23 cellular contexts compared by ENCODE assay signal in the genomic region with DNA sequence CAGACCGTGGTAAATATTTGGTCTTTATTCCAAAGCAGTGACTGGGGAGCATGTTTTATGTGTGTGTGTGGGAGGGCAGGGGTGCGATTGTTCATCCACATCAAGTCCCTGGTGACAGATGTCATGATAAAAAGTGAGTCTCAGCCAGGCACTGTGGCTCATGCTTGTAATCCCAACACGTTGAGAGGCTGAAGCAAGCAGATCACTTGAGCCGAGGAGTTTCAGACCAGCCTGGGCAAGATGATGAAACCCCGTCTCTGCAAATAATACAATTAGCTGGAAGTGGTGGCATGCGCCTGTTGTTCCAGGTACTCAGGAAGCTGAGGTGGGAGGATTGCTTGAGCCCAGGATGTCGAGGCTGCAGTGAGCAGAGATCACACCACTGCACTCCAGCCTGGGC.
A peak's percentile ranks its signal among the peaks of the same experiment; 100 is the strongest.
DNase-seq lines count a peak whose midpoint lies in the region; ATAC-seq, FAIRE-seq and TF ChIP-seq lines count a peak whose summit lies in the region.
"Had no signal": no experiment of that assay in that cellular context is flagged by ENCODE, and none has a peak within 500 bp of the region (broad histone marks: within the 10 kb centered on the region; RNA-seq: fewer than 3 reads in every experiment).

No MANE protein-coding gene starts in this region.

- no peak overlapping the region for H3K4ac ChIP-seq in mesendoderm (ENCODE audit: low read depth, low read length)

- WGBS in mesendoderm (ENCODE audit: extremely low coverage, insufficient coverage, low lambda C conversion rate) = no CpG with 5 or more reads among the region's 7 CpGs

- H3K27me3 Mint-ChIP-seq in progenitor cell of endocrine pancreas = no peaks in the 10 kb centered on the region

- H2BK120ac ChIP-seq in mesendoderm (ENCODE audit: low read depth, low read length) = no peak overlapping the region

- no peak overlapping the region for H3K27ac Mint-ChIP-seq in progenitor cell of endocrine pancreas
- H3K27ac Mint-ChIP-seq: B cell, CD14-positive monocyte had no signal

- H3K4me3 ChIP-seq in bronchial epithelial cell (ENCODE audit: low read depth, low read length) (no peak overlapping the region), mesendoderm (ENCODE audit: low read length) (no peak overlapping the region)
- H3K4me3 ChIP-seq: HAP-1, SJSA1 had no signal

- intact Hi-C loops in left ventricle myocardium superior (cut with micrococcal nuclease) = no loop called here

- no peaks in the 10 kb centered on the region for H3K27me3 ChIP-seq in bronchial epithelial cell (ENCODE audit: control insufficient read depth, insufficient read depth, low read length)
- no peaks in the 10 kb centered on the region for H3K27me3 ChIP-seq in mesendoderm (ENCODE audit: insufficient read depth, low read length, poor library complexity)
- H3K27me3 ChIP-seq: SJSA1 had no signal

- TF ChIP-seq CTCF in bronchial epithelial cell (IDR thresholded peaks at IDR 0.05; ENCODE audit: insufficient read depth, low read length, severe bottlenecking) = no peak
- no peak for TF ChIP-seq CTCF in progenitor cell of endocrine pancreas (IDR thresholded peaks at IDR 0.05; ENCODE audit: unreplicated experiment)

- H4K8ac ChIP-seq in mesendoderm (ENCODE audit: low read depth, low read length) = no peak overlapping the region

- no peaks in the 10 kb centered on the region for H3K4me1 Mint-ChIP-seq in progenitor cell of endocrine pancreas (ENCODE audit: low read depth)
- H3K4me1 Mint-ChIP-seq: B cell, CD14-positive monocyte had no signal

- no peak overlapping the region for H3K4me2 ChIP-seq in mesendoderm (ENCODE audit: low read length)

- H3K4me1 ChIP-seq in mesendoderm (ENCODE audit: control insufficient read depth, low read depth, low read length) = no peaks in the 10 kb centered on the region
- H3K4me1 ChIP-seq: HAP-1, SJSA1 had no signal

- no peak overlapping the region for H3K56ac ChIP-seq in mesendoderm (ENCODE audit: low read length)

- H2BK15ac ChIP-seq in mesendoderm (replicated peaks; ENCODE audit: low read depth) = no peak overlapping the region

- H3K27ac ChIP-seq in mesendoderm (ENCODE audit: low read depth, low read length) = no peak overlapping the region
- H3K27ac ChIP-seq: SJSA1 had no signal

- H3K79me1 ChIP-seq in mesendoderm (ENCODE audit: low read length) = no peaks in the 10 kb centered on the region

- H4K5ac ChIP-seq in mesendoderm (ENCODE audit: low read length) = no peak overlapping the region

- no peaks in the 10 kb centered on the region for H3K9me3 Mint-ChIP-seq in progenitor cell of endocrine pancreas (ENCODE audit: low read depth)

- no peaks in the 10 kb centered on the region for H3K36me3 ChIP-seq in bronchial epithelial cell (ENCODE audit: control insufficient read depth, insufficient read depth, low read length)
- H3K36me3 ChIP-seq in mesendoderm (ENCODE audit: control insufficient read depth, insufficient read depth, low read length) = no peaks in the 10 kb centered on the region
- H3K36me3 ChIP-seq: HAP-1, SJSA1 had no signal

- FAIRE-seq in bronchial epithelial cell (lab: Jason Lieb, UNC) = no peak
- FAIRE-seq: A204.1 had no signal

- no peaks in the 10 kb centered on the region for H3K79me2 ChIP-seq in mesendoderm (ENCODE audit: control insufficient read depth, insufficient read depth, low read length)

- no peak overlapping the region for H2BK5ac ChIP-seq in mesendoderm (ENCODE audit: low read length)

- ATAC-seq in left ventricle myocardium superior (no peak), GM21360 (IDR thresholded peaks at IDR 0.05; ENCODE audit: unreplicated experiment) (no peak)
- ATAC-seq: Right ventricle myocardium inferior had no signal

- DNase-seq in DMS79 treated with DMSO at 0.1 percent for 48 hours (lab: John Stamatoyannopoulos, UW) = peak; percentile 22
- peak; percentile 28 for DNase-seq in NCI-H510A (lab: John Stamatoyannopoulos, UW)
- DNase-seq in bronchial epithelial cell (ENCODE audit: low read depth) = peak; percentile 18
- peak; percentile 29 for DNase-seq in mesendoderm
- no peak for DNase-seq in left ventricle myocardium superior
- DNase-seq in OCI-M2 (lab: John Stamatoyannopoulos, UW; ENCODE audit: unreplicated experiment) = no peak
- no peak for DNase-seq in progenitor cell of endocrine pancreas (ENCODE audit: low spot score, unreplicated experiment)
- DNase-seq: EL, GF-D8, MM.1S, NCI-H1048, NCI-H1436, NCI-H1930, NCI-H446 treated with DMSO at 0.1 percent for 48 hours, NCI-H774, OCI-M1 had no signal

- H3K9ac ChIP-seq in mesendoderm (ENCODE audit: low read length) = no peak overlapping the region

- H3K4me3 Mint-ChIP-seq in progenitor cell of endocrine pancreas (ENCODE audit: low read depth) = no peak overlapping the region
- H3K4me3 Mint-ChIP-seq: B cell, CD14-positive monocyte had no signal

- H3K18ac ChIP-seq in mesendoderm (ENCODE audit: low read length) = no peak overlapping the region

- no peak overlapping the region for H2AK5ac ChIP-seq in mesendoderm (ENCODE audit: low read length)

- H3K36me3 Mint-ChIP-seq in progenitor cell of endocrine pancreas (ENCODE audit: insufficient read depth) = no peaks in the 10 kb centered on the region
- H3K36me3 Mint-ChIP-seq: CD14-positive monocyte had no signal

- H3K23ac ChIP-seq in mesendoderm (ENCODE audit: low read length) = no peak overlapping the region

Comparison
In these comparisons a context has a peak if more than half of its experiments do, and no peak if none do; other contexts are left out.
1. DNase-seq: peak in DMS79 treated with DMSO at 0.1 percent for 48 hours (single experiment), NCI-H510A (single experiment), bronchial epithelial cell (single experiment) and mesendoderm (single experiment); none in left ventricle myocardium superior (single experiment), OCI-M2 (single experiment) and progenitor cell of endocrine pancreas (single experiment).